ENCODE assay signal across 8 cellular contexts in the genomic region with DNA sequence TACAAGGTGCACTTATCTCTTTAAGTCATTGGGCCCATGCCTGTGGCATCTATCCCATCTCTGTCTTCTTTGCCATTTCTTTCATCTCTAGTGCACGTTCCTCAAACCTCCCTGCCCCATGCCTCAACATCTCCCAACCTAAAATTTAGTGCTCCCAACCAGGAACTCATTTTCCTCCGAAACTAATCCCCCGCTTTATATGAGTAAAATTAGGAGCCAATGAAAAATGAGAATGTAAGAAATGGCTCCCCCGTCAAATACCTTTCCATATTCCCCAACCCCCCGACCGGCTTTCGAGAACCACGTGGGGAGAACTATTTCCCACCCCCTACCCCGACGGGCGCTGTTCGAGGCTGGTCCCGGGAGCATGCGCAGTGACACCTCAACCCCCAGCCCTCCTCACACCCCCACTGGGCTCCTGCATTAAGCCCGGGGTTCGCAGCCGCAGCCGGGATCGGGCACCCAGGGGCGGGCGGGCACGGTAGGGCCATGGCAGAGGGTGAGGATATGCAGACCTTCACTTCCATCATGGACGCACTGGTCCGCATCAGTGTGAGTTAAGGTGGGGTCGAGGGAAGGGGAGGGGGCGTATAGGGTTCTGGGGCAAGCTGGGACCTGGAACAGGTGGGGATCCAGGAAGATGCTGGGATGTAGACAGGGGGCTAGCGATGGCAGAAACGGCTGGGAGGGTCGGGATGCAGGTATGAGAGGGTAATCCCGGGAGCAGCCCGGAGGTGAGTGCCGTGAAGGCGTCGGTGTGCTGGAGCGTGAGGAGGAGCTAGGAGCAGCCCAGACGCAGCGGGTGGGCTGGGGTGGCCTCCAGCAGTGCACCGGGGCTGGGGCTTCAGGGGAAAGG. TPM values are rescaled to one million over a fixed set of nuclear protein-coding genes. Genes with fewer than 3 reads are reported as not detected.
DNase-seq lines count a peak whose midpoint lies in the region; ATAC-seq and TF ChIP-seq lines count a peak whose summit lies in the region.

TSS of gene TRIM46 (plus strand) at position 372 of the 856 bp plus-strand sequence. CDS start at position 490, 118 bp downstream.

- no peak for TF ChIP-seq RAD21 in HCT116 (IDR thresholded peaks at IDR 0.05; ENCODE audit: low read depth)

- no peaks in the 10 kb centered on the region for H3K9me3 Mint-ChIP-seq in natural killer cell

- H3K4me2 ChIP-seq in HCT116 (ENCODE audit: low read length): peak within 1 kb of the TSS; percentile 76

- WGBS in esophagus squamous epithelium, 2 donors: 1 to 3% methylated on average over 20 to 31 of the region's 38 CpGs
- 3% methylated on average over 37 of the region's 38 CpGs for WGBS in suprapubic skin

- H3K4me1 Mint-ChIP-seq in natural killer cell: peaks cover 28 to 40% of the 10 kb centered on the region in 2 donors

- H3K4me1 ChIP-seq in HCT116 (ENCODE audit: control insufficient read depth in 1 of 2, insufficient read depth in 2 of 2, low read length in 2 of 2) (peaks cover 7 to 42% of the 10 kb centered on the region in 2 experiments; a peak in 3 of 4 replicates), esophagus squamous epithelium (peaks cover 25 to 58% (median 28%) of the 10 kb centered on the region in 3 donors), suprapubic skin (peaks cover 41% of the 10 kb centered on the region)

- RAD21 ChIA-PET in HCT116 (lab: Charles Lee; ENCODE audit: low non-redundant PET in 1 of 2, low total read pairs in 2 of 2, uncharacterized antibody in 2 of 2, unreplicated experiment in 2 of 2): interaction anchor here (0.8 to 1.3 kb wide), 2 partner anchors 20 to 82 kb away, joined by 3 to 4 read pairs; no protein-coding TSS in a partner anchor

- H4K20me1 ChIP-seq in HCT116 (ENCODE audit: insufficient read depth): no peaks in the 10 kb centered on the region

- no peak for TF ChIP-seq CTCF in AG10803 (conservative IDR thresholded peaks at IDR 0.05; ENCODE audit: low read length)
- no peak for TF ChIP-seq CTCF in HCT116 (IDR thresholded peaks at IDR 0.05 in 2 of 3, conservative IDR thresholded peaks at IDR 0.05 in 1 of 3; ENCODE audit: borderline replicate concordance in 1 of 3, insufficient read depth in 1 of 3, low read depth in 2 of 3, low read length in 2 of 3)
- TF ChIP-seq CTCF in esophagus squamous epithelium (IDR thresholded peaks at IDR 0.05): peak in 1 of 6 experiments; percentile 0
- peak; percentile 57 for TF ChIP-seq CTCF in natural killer cell (IDR thresholded peaks at IDR 0.05)
- no peak for TF ChIP-seq CTCF in suprapubic skin (IDR thresholded peaks at IDR 0.05)

- TF ChIP-seq EP300 in suprapubic skin (IDR thresholded peaks at IDR 0.05): no peak

- peak within 1 kb of the TSS; percentile 66 for H2AFZ ChIP-seq in HCT116 (ENCODE audit: low read depth, low read length, poor library complexity, severe bottlenecking)

- CTCF ChIA-PET in HCT116 (lab: Charles Lee): interaction anchor here (0.7 to 4.6 kb wide), 32 partner anchors 9 to 478 kb away, joined by 3 to 71 read pairs (median 4); partner anchors contain the start of genes CLK2, EFNA3, EFNA4 and MTX1

- intact Hi-C loops in HCT116 (cut with micrococcal nuclease) (loop anchor here (1.0 to 10.0 kb wide), 2 partner anchors 54 to 151 kb away; partner anchors contain the start of gene RUSC1), esophagus squamous epithelium (cut with DNase I) (no loop called here), natural killer cell (cut with micrococcal nuclease) (loop anchor here (2.0 kb wide), 1 partner anchor 89 kb away; no protein-coding TSS in a partner anchor)

- peak within 1 kb of the TSS; percentile 95 for H3K4me3 Mint-ChIP-seq in natural killer cell

- H3K36me3 ChIP-seq in HCT116 (ENCODE audit: control insufficient read depth in 1 of 2, insufficient read depth in 2 of 2, low read length in 2 of 2) (peaks cover 2 to 7% of the 10 kb centered on the region in 2 experiments; a peak in 3 of 4 replicates), esophagus squamous epithelium (peaks cover 0 to 24% (median 13%) of the 10 kb centered on the region in 3 donors), suprapubic skin (peaks cover 20% of the 10 kb centered on the region)

- no peaks in the 10 kb centered on the region for H3K9me2 ChIP-seq in HCT116 (ENCODE audit: insufficient read depth)

- no TSS peak for BruUV-seq in HCT116 (replicated peaks; lab: Mats Ljungman, UMichigan)

- peaks cover 25% of the 10 kb centered on the region for H3K79me2 ChIP-seq in HCT116 (ENCODE audit: insufficient read depth, low read length)

- H3K27ac Mint-ChIP-seq in natural killer cell: peak within 1 kb of the TSS; percentile 95 to 99

- H3K27me3 Mint-ChIP-seq in natural killer cell (ENCODE audit: low read depth in 2 of 2): peaks cover 0 to 5% of the 10 kb centered on the region in 2 donors

- H3K36me3 Mint-ChIP-seq in natural killer cell: no peaks in the 10 kb centered on the region

- DNase-seq in AG10803 (ENCODE audit: low read depth) (peak; percentile 47), HCT116 (ENCODE audit: low read depth, low spot score) (no peak), NCI-H69 (lab: John Stamatoyannopoulos, UW) (peak; percentile 97), activated T-helper 1 cell treated with Interleukin-2 at 50 U/mL for 16 hours (ENCODE audit: low read depth) (peak; percentile 39), esophagus squamous epithelium (lab: John Stamatoyannopoulos, UW) (no peak), natural killer cell (peak; percentile 13), suprapubic skin (ENCODE audit: low spot score in 2 of 2) (peak; percentile 77 to 79)

- no peaks in the 10 kb centered on the region for H3K9me3 ChIP-seq in HCT116 (ENCODE audit: control insufficient read depth in 1 of 2, insufficient read depth in 1 of 2, low read depth in 1 of 2, low read length in 2 of 2)
- H3K9me3 ChIP-seq in esophagus squamous epithelium: no peaks in the 10 kb centered on the region
- no peaks in the 10 kb centered on the region for H3K9me3 ChIP-seq in suprapubic skin

- no peaks in the 10 kb centered on the region for H3K27me3 ChIP-seq in HCT116 (ENCODE audit: insufficient read depth, low read length)
- H3K27me3 ChIP-seq in esophagus squamous epithelium: peaks cover 0 to 27% (median 0%) of the 10 kb centered on the region in 4 donors
- peaks cover 15% of the 10 kb centered on the region for H3K27me3 ChIP-seq in suprapubic skin

- peak within 1 kb of the TSS; percentile 98 for H3K4me3 ChIP-seq in AG10803 (ENCODE audit: low read length)
- peak within 1 kb of the TSS; percentile 84 to 97 for H3K4me3 ChIP-seq in HCT116 (replicated peaks in 1 of 2; ENCODE audit: low read depth in 1 of 2, low read length in 2 of 2)
- peak within 1 kb of the TSS; percentile 82 to 96 (median 94) for H3K4me3 ChIP-seq in esophagus squamous epithelium
- peak within 1 kb of the TSS; percentile 89 for H3K4me3 ChIP-seq in suprapubic skin

- peak within 1 kb of the TSS; percentile 87 for H3K9ac ChIP-seq in HCT116 (ENCODE audit: low read length)

- POLR2A ChIA-PET in HCT116 (lab: Charles Lee): interaction anchor here (0.5 to 2.5 kb wide), 11 partner anchors 11 to 200 kb away, joined by 3 to 15 read pairs (median 3); partner anchors contain the start of genes ADAM15 and SLC50A1

- TF ChIP-seq POLR2A in HCT116 (IDR thresholded peaks at IDR 0.05; ENCODE audit: borderline replicate concordance, extremely low read depth, insufficient read depth, insufficient read length) (peak; percentile 18), esophagus squamous epithelium (IDR thresholded peaks at IDR 0.05) (no peak), suprapubic skin (IDR thresholded peaks at IDR 0.05) (no peak)

- ATAC-seq in HCT116 (peak; percentile 51), natural killer cell (peak in 1 of 3 donors; percentile 3), GM21360 (IDR thresholded peaks at IDR 0.05; ENCODE audit: unreplicated experiment) (no peak)

- H3K27ac ChIP-seq in HCT116 (ENCODE audit: low read depth, low read length) (peak within 1 kb of the TSS; percentile 76), esophagus squamous epithelium (peak within 1 kb of the TSS; percentile 92 to 99 (median 96)), suprapubic skin (peak within 1 kb of the TSS; percentile 90)

TF ChIP-seq in HCT116, 20 proteins besides CTCF, POLR2A, EP300 and RAD21:
- TF ChIP-seq YY1 (IDR thresholded peaks at IDR 0.05; ENCODE audit: extremely low read depth, insufficient replicate concordance, low read depth, low read length): peak; percentile 30
- no peak for TF ChIP-seq EZH2 (IDR thresholded peaks at IDR 0.05)
- no peak for TF ChIP-seq EZH2phosphoT487 (IDR thresholded peaks at IDR 0.05; ENCODE audit: borderline replicate concordance)
TF ChIP-seq in HCT116: peak in this region for 1.

RNA-seq across cellular contexts. Expression of gene TRIM46, which starts in this region (rescaled TPM):
- total RNA-seq in HCT116 (2021; ENCODE audit: unreplicated experiment) (3.8 TPM), esophagus squamous epithelium (under 1 TPM in 3 of 4 donors, not detected in 1; 0.30 to 0.53 (median 0.38) TPM), natural killer cell (1 to 10 TPM in 2 of 3 donors, under 1 TPM in 1; 0.94 to 4.9 (median 2.5) TPM), suprapubic skin (under 1 TPM in 2 of 4 donors, not detected in 2; 0.34 to 0.80 TPM)
- 2.0 and 2.2 TPM in 2 replicates for polyA plus RNA-seq in HCT116 (2012)

Comparison
In these comparisons a context has a peak if more than half of its experiments do, and no peak if none do; other contexts are left out.
1. Peak in DNase-seq, H3K4me3 ChIP-seq and H3K27ac ChIP-seq in suprapubic skin; RNA of the gene not detected or under 1 TPM.
2. DNase-seq: peak in AG10803 (single experiment), NCI-H69 (single experiment), activated T-helper 1 cell treated with Interleukin-2 at 50 U/mL for 16 hours (single experiment) and natural killer cell (single experiment); none in HCT116 (single experiment) and esophagus squamous epithelium (single experiment).
3. Peak in every context shown above with its lines, with median percentiles within 50 percentile points of each other: H3K4me3 ChIP-seq and H3K27ac ChIP-seq.